In genomic region chr6:168496139-168496840, GRCh38 we compare ENCODE assay signal across 1 cellular context.
TF ChIP-seq lines count a peak whose summit lies in the region.

No MANE protein-coding gene starts in this region.

TF ChIP-seq in K562, 482 proteins besides CTCF, POLR2A, EP300 and RAD21 (continued from another document):
- TF ChIP-seq NR2C2 (CRISPR knock-in tag; IDR thresholded peaks at IDR 0.05) (no peak), NR2C2 (tag; IDR thresholded peaks at IDR 0.05) (no peak), MNT (conservative IDR thresholded peaks at IDR 0.05) (no peak), ZSCAN29 (IDR thresholded peaks at IDR 0.05) (no peak), MAZ (CRISPR knock-in tag; conservative IDR thresholded peaks at IDR 0.05 in 1 of 2, IDR thresholded peaks at IDR 0.05 in 1 of 2) (no peak), U2AF1 (optimal IDR thresholded peaks at IDR 0.05; ENCODE audit: low read depth, low read length) (no peak), MAX (CRISPR knock-in tag; IDR thresholded peaks at IDR 0.05) (no peak), ZNF174 (CRISPR knock-in tag; IDR thresholded peaks at IDR 0.05) (no peak), KLF6 (CRISPR knock-in tag; IDR thresholded peaks at IDR 0.05; ENCODE audit: borderline replicate concordance) (no peak), MAFF (IDR thresholded peaks at IDR 0.05; ENCODE audit: low read length) (no peak), TEAD1 (CRISPR knock-in tag; IDR thresholded peaks at IDR 0.05) (no peak)
- TF ChIP-seq, protein P1, sequence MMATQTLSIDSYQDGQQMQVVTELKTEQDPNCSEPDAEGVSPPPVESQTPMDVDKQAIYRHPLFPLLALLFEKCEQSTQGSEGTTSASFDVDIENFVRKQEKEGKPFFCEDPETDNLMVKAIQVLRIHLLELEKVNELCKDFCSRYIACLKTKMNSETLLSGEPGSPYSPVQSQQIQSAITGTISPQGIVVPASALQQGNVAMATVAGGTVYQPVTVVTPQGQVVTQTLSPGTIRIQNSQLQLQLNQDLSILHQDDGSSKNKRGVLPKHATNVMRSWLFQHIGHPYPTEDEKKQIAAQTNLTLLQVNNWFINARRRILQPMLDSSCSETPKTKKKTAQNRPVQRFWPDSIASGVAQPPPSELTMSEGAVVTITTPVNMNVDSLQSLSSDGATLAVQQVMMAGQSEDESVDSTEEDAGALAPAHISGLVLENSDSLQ (IDR thresholded peaks at IDR 0.05), result peak; percentile 85
